In the genomic region with DNA sequence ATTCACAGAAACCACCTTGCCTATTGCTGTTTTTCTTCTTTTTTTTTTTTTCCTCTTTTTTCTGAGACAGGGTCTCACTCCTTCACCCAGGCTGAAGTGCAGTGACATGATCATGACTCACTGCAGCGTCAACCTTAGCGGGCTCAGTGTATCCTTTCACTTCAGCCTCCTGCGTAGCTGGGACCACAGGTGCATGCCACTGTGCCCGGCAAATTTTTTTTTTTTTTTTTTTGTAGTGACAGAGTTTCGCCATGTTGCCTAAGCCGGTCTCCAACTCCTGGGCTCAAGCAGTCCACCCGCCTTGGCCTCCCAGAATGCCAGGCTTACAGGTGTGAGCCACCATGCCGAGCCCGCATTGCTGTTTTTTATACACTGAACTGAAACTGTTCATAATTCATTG, we compare ENCODE assay signal across 8 cellular contexts. TPM values are rescaled to one million over a fixed set of nuclear protein-coding genes. Genes with fewer than 3 reads are reported as not detected.
DNase-seq lines count a peak whose midpoint lies in the region; ATAC-seq lines count a peak whose summit lies in the region.

No MANE protein-coding gene starts in this region.

- no peaks in the 10 kb centered on the region for H3K36me3 ChIP-seq in naive thymus-derived CD4-positive, alpha-beta T cell (ENCODE audit: control insufficient read depth in 2 of 3, insufficient read depth in 3 of 3, low read length in 3 of 3)

- H3K27ac Mint-ChIP-seq in naive thymus-derived CD4-positive, alpha-beta T cell: peak overlapping the region; percentile 28 to 95 (median 79)

- POLR2A ChIA-PET in naive thymus-derived CD4-positive, alpha-beta T cell (lab: Charles Lee): interaction anchor here (0.8 to 1.4 kb wide), 4 partner anchors 11 to 349 kb away, joined by 3 to 6 read pairs (median 4); no protein-coding TSS in a partner anchor

- H3K36me3 Mint-ChIP-seq in naive thymus-derived CD4-positive, alpha-beta T cell: peaks cover 0 to 8% (median 0%) of the 10 kb centered on the region in 5 donors

- peak; percentile 85 for ATAC-seq in naive thymus-derived CD4-positive, alpha-beta T cell
- ATAC-seq in GM18868 (IDR thresholded peaks at IDR 0.05; ENCODE audit: unreplicated experiment): no peak
- ATAC-seq in HG03095 (IDR thresholded peaks at IDR 0.05; ENCODE audit: unreplicated experiment): no peak

- H3K4me3 ChIP-seq in naive thymus-derived CD4-positive, alpha-beta T cell (ENCODE audit: low read length): peak overlapping the region; percentile 46

- peaks cover 25 to 88% of the 10 kb centered on the region in 2 donors for H3K4me1 ChIP-seq in naive thymus-derived CD4-positive, alpha-beta T cell (ENCODE audit: control insufficient read depth in 2 of 2, insufficient read depth in 2 of 2, low read length in 2 of 2)

- H3K9me3 ChIP-seq in naive thymus-derived CD4-positive, alpha-beta T cell (ENCODE audit: control insufficient read depth in 2 of 3, low read length in 3 of 3): no peaks in the 10 kb centered on the region

- no peaks in the 10 kb centered on the region for H3K27me3 Mint-ChIP-seq in naive thymus-derived CD4-positive, alpha-beta T cell

- CTCF ChIA-PET in naive thymus-derived CD4-positive, alpha-beta T cell (lab: Charles Lee): interaction anchor here (0.7 to 1.9 kb wide), 4 partner anchors 9 to 559 kb away, joined by 3 to 4 read pairs (median 3); no protein-coding TSS in a partner anchor

- H3K27me3 ChIP-seq in naive thymus-derived CD4-positive, alpha-beta T cell (ENCODE audit: control insufficient read depth in 2 of 2, insufficient read depth in 2 of 2, low read length in 2 of 2): no peaks in the 10 kb centered on the region

- H3K27ac ChIP-seq in naive thymus-derived CD4-positive, alpha-beta T cell (ENCODE audit: low read depth, low read length): peak overlapping the region; percentile 71

- peak; percentile 53 for DNase-seq in ELR (ENCODE audit: low read depth)
- peak; percentile 34 for DNase-seq in HK-2 (ENCODE audit: unreplicated experiment)
- peak; percentile 52 for DNase-seq in activated T-cell treated with anti-CD3 and anti-CD28 coated beads for 48 hours (ENCODE audit: low read depth)
- DNase-seq in naive thymus-derived CD4-positive, alpha-beta T cell: peak in 7 of 9 donors; percentile 32 to 81 (median 38)
- DNase-seq in NCI-H1930 (lab: John Stamatoyannopoulos, UW): no peak
- DNase-seq in NOMO-1 treated with DMSO at 0.1 percent for 48 hours (lab: John Stamatoyannopoulos, UW; ENCODE audit: unreplicated experiment): no peak

- intact Hi-C loops in naive thymus-derived CD4-positive, alpha-beta T cell (cut with micrococcal nuclease): loop anchor here (1.0 to 2.0 kb wide), 3 partner anchors 9 to 14 kb away; partner anchors contain the start of gene MAP3K1 (in 1 of the 2)

- H3K4me1 Mint-ChIP-seq in naive thymus-derived CD4-positive, alpha-beta T cell: peaks cover 71 to 100% (median 95%) of the 10 kb centered on the region in 7 donors

- no peaks in the 10 kb centered on the region for H3K9me3 Mint-ChIP-seq in naive thymus-derived CD4-positive, alpha-beta T cell

- H3K4me3 Mint-ChIP-seq in naive thymus-derived CD4-positive, alpha-beta T cell: peak overlapping the region; percentile 68 to 93 (median 83)

RNA-seq across cellular contexts. Expression of gene MAP3K1, which starts 13.8 kb away (rescaled TPM):
- 10 to 100 TPM; 54.4 to 85.4 (median 77.3) TPM for total RNA-seq in naive thymus-derived CD4-positive, alpha-beta T cell
- 10 to 100 TPM; 43.0 to 55.3 TPM for polyA plus RNA-seq in naive thymus-derived CD4-positive, alpha-beta T cell

Comparison
In these comparisons a context has a peak if more than half of its experiments do, and no peak if none do; other contexts are left out.
1. DNase-seq: peak in ELR (single experiment), HK-2 (single experiment), activated T-cell treated with anti-CD3 and anti-CD28 coated beads for 48 hours (single experiment) and naive thymus-derived CD4-positive, alpha-beta T cell (7 of 9); none in NCI-H1930 (0 of 2) and NOMO-1 treated with DMSO at 0.1 percent for 48 hours (single experiment).